ENCODE assay signal across 9 cellular contexts in the genomic region with DNA sequence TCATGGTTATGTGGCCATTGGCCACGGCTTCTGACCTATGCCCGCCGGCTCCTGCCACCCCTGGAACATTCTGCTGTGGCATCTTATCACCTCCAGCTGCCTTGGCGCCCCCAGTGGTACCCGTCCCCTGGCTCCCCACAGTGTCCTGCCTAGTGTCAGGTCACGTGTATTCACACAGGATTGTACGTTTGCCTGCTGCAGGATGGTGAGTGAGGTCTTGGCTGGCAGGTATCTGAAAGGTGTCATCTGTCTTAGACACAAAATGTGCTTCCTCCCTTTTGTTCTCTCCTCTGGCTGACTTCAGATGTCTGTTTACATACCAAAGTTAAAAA. TPM values are rescaled to one million over a fixed set of nuclear protein-coding genes. Genes with fewer than 3 reads are reported as not detected.
DNase-seq lines count a peak whose midpoint lies in the region; ATAC-seq and TF ChIP-seq lines count a peak whose summit lies in the region.
"Had no signal": no experiment of that assay in that cellular context is flagged by ENCODE, and none has a peak within 500 bp of the region (broad histone marks: within the 10 kb centered on the region; RNA-seq: fewer than 3 reads in every experiment).

No MANE protein-coding gene starts in this region.

- H3K4me2 ChIP-seq in GM23338 (no peak overlapping the region), fibroblast of lung (ENCODE audit: extremely low read depth, insufficient read depth, low read length) (no peak overlapping the region)

- H3K4me1 ChIP-seq in GM23338 (ENCODE audit: insufficient read depth) (no peaks in the 10 kb centered on the region), fibroblast of lung (ENCODE audit: control insufficient read depth, extremely low read depth, insufficient read depth, low read length) (no peaks in the 10 kb centered on the region), prostate gland (replicated peaks) (no peaks in the 10 kb centered on the region)
- H3K4me1 ChIP-seq: heart left ventricle had no signal

- H3K4me3 Mint-ChIP-seq in GM23338 (peak overlapping the region; percentile 38; the same call in 1 of the 3 replicates), activated B cell treated with CpG ODN at 0.5 μM for 24 hours (no peak overlapping the region)

- CTCF ChIA-PET in activated B cell treated with CpG ODN at 0.5 μM for 24 hours (lab: Charles Lee), result no interaction called here

- TF ChIP-seq CTCF in GM23338 (conservative IDR thresholded peaks at IDR 0.05; ENCODE audit: low read depth in 2 of 2), result no peak
- no peak for TF ChIP-seq CTCF in activated B cell treated with CpG ODN at 0.5 μM for 24 hours (IDR thresholded peaks at IDR 0.05)
- no peak for TF ChIP-seq CTCF in fibroblast of lung (conservative IDR thresholded peaks at IDR 0.05 in 1 of 2, IDR thresholded peaks at IDR 0.05 in 1 of 2; ENCODE audit: low read depth in 1 of 2, low read length in 2 of 2)
- TF ChIP-seq CTCF in prostate gland (IDR thresholded peaks at IDR 0.05), result no peak

- H3F3A ChIP-seq in GM23338 (replicated peaks; ENCODE audit: low read depth), result peaks cover 35% of the 10 kb centered on the region

- peaks cover 9% of the 10 kb centered on the region for H3K9me2 ChIP-seq in GM23338 (ENCODE audit: insufficient read depth)

- H3K36me3 Mint-ChIP-seq in GM23338 (ENCODE audit: low read depth) (peaks cover 83% of the 10 kb centered on the region), activated B cell treated with CpG ODN at 0.5 μM for 24 hours (ENCODE audit: low read depth) (peaks cover 73% of the 10 kb centered on the region)

- no peaks in the 10 kb centered on the region for H3K79me2 ChIP-seq in GM23338 (replicated peaks; ENCODE audit: insufficient read depth)
- no peaks in the 10 kb centered on the region for H3K79me2 ChIP-seq in fibroblast of lung (ENCODE audit: control insufficient read depth, insufficient read depth, low read length)

- POLR2A ChIA-PET in activated B cell treated with CpG ODN at 0.5 μM for 24 hours (lab: Charles Lee), result no interaction called here

- H3K27me3 ChIP-seq in GM23338 (ENCODE audit: insufficient read depth) (no peaks in the 10 kb centered on the region), fibroblast of lung (ENCODE audit: control insufficient read depth, insufficient read depth, low read length) (no peaks in the 10 kb centered on the region), prostate gland (replicated peaks; ENCODE audit: insufficient read depth) (no peaks in the 10 kb centered on the region)
- H3K27me3 ChIP-seq: heart left ventricle had no signal

- no peak overlapping the region for H3K9ac ChIP-seq in fibroblast of lung (ENCODE audit: insufficient read depth, low read length)

- peaks cover 41% of the 10 kb centered on the region for H3K9me3 Mint-ChIP-seq in GM23338
- no peaks in the 10 kb centered on the region for H3K9me3 Mint-ChIP-seq in activated B cell treated with CpG ODN at 0.5 μM for 24 hours

- peaks cover 13% of the 10 kb centered on the region for H3K9me3 ChIP-seq in fibroblast of lung (ENCODE audit: control insufficient read depth, insufficient read depth, low read depth, low read length)
- no peaks in the 10 kb centered on the region for H3K9me3 ChIP-seq in prostate gland

- no peak overlapping the region for H2AFZ ChIP-seq in GM23338
- H2AFZ ChIP-seq in fibroblast of lung (ENCODE audit: low read length), result no peak overlapping the region

- H3K27ac Mint-ChIP-seq in GM23338 (peak overlapping the region; percentile 100), activated B cell treated with CpG ODN at 0.5 μM for 24 hours (peak overlapping the region; percentile 74)

- H3K4me1 Mint-ChIP-seq in GM23338, result no peaks in the 10 kb centered on the region
- no peaks in the 10 kb centered on the region for H3K4me1 Mint-ChIP-seq in activated B cell treated with CpG ODN at 0.5 μM for 24 hours

- H4K20me1 ChIP-seq in GM23338 (replicated peaks; ENCODE audit: insufficient read depth), result no peaks in the 10 kb centered on the region
- H4K20me1 ChIP-seq in fibroblast of lung (ENCODE audit: control insufficient read depth, extremely low read depth, insufficient read depth, low read length), result no peaks in the 10 kb centered on the region

- H3K36me3 ChIP-seq in GM23338 (ENCODE audit: insufficient read depth) (peaks cover 17% of the 10 kb centered on the region), fibroblast of lung (ENCODE audit: control insufficient read depth, insufficient read depth, low read length) (peaks cover 19% of the 10 kb centered on the region), prostate gland (no peaks in the 10 kb centered on the region)

- H3K4me3 ChIP-seq in GM23338 (no peak overlapping the region), fibroblast of lung (replicated peaks in 1 of 4; ENCODE audit: control extremely low read depth in 1 of 4, insufficient read depth in 1 of 4, low read depth in 3 of 4, low read length in 4 of 4) (no peak overlapping the region), prostate gland (no peak overlapping the region)
- H3K4me3 ChIP-seq: heart left ventricle had no signal

- H3K27me3 Mint-ChIP-seq in GM23338 (ENCODE audit: insufficient read depth, low read depth, poor library complexity) (peaks cover 59% of the 10 kb centered on the region), activated B cell treated with CpG ODN at 0.5 μM for 24 hours (no peaks in the 10 kb centered on the region)

- intact Hi-C loops in activated B cell treated with CpG ODN at 0.5 μM for 24 hours (cut with micrococcal nuclease) (no loop called here), prostate gland (cut with DNase I) (no loop called here)

- ATAC-seq in GM23338 (no peak), activated B cell treated with CpG ODN at 0.5 μM for 24 hours (ENCODE audit: low read depth) (no peak), HG03442 (IDR thresholded peaks at IDR 0.05; ENCODE audit: unreplicated experiment) (no peak), GM18498 (IDR thresholded peaks at IDR 0.05; ENCODE audit: unreplicated experiment) (no peak)

- TF ChIP-seq POLR2A in prostate gland (IDR thresholded peaks at IDR 0.05), result no peak

- WGBS in prostate gland, result 37% methylated on average over 7 of the region's 7 CpGs

- H3K27ac ChIP-seq in GM23338 (ENCODE audit: low read depth) (peak overlapping the region; percentile 99), fibroblast of lung (ENCODE audit: insufficient read depth, low read length) (peak overlapping the region; percentile 85), prostate gland (peak overlapping the region; percentile 26 to 34)

- DNase-seq in GM23338 (ENCODE audit: low spot score) (no peak), activated B cell treated with CpG ODN at 0.5 μM for 24 hours (no peak), fibroblast of lung (ENCODE audit: low read depth in 2 of 2) (no peak), prostate gland (ENCODE audit: low spot score) (no peak), GM03348 (ENCODE audit: low spot score) (no peak), T1000 (lab: John Stamatoyannopoulos, UW) (no peak)
- DNase-seq: heart left ventricle had no signal

TF ChIP-seq in GM23338, 12 proteins besides CTCF, POLR2A, EP300 and RAD21:
- TF ChIP-seq ZNF331 (CRISPR knock-in tag; IDR thresholded peaks at IDR 0.05; ENCODE audit: low read depth) (no peak), EZH2 (IDR thresholded peaks at IDR 0.05; ENCODE audit: low read depth, unreplicated experiment) (no peak)

RNA-seq across cellular contexts. Expression of a gene that starts 24.9 kb away (rescaled TPM):
- 69.2 and 90.8 TPM in 2 replicates for total RNA-seq in GM23338 (2014; rRNA removed; shearing (Covaris generic))
- polyA plus RNA-seq in GM23338 (2016; fragmentation: Nextera tagmentation; extraction: Ambion mirVana) (62.5 and 63.3 TPM in 2 replicates), fibroblast of lung (2.1 and 7.4 TPM in 2 replicates)
- total RNA-seq in activated B cell treated with CpG ODN at 0.5 μM for 24 hours (0.32 and 0.47 TPM in 2 replicates), fibroblast of lung (1.3 and 3.6 TPM in 2 replicates), prostate gland (1 to 10 TPM; 5.3 to 7.7 TPM)
- polyA plus RNA-seq in fibroblast of lung (2012), result 2.8 and 11.0 TPM in 2 replicates
- polyA minus RNA-seq in fibroblast of lung (ENCODE audit: low replicate concordance), result 1.5 and 8.2 TPM in 2 replicates

RNA-seq across cellular contexts. Expression of a gene that starts 45.8 kb away (rescaled TPM):
- 83.5 and 89.9 TPM in 2 replicates for total RNA-seq in GM23338 (2014; rRNA removed; shearing (Covaris generic))
- polyA plus RNA-seq in GM23338 (2016; fragmentation: Nextera tagmentation; extraction: Ambion mirVana), result 98.9 and 105 TPM in 2 replicates
- total RNA-seq in activated B cell treated with CpG ODN at 0.5 μM for 24 hours, result 45.2 and 51.5 TPM in 2 replicates
- total RNA-seq in fibroblast of lung, result 68.8 and 102 TPM in 2 replicates
- polyA plus RNA-seq in fibroblast of lung, result 63.5 and 93.1 TPM in 2 replicates
- 69.9 and 108 TPM in 2 replicates for polyA plus RNA-seq in fibroblast of lung (2012)
- 68.0 and 85.1 TPM in 2 replicates for polyA minus RNA-seq in fibroblast of lung (ENCODE audit: low replicate concordance)
- 10 to 100 TPM; 63.9 to 79.9 TPM for total RNA-seq in prostate gland

Comparison
In these comparisons a context has a peak if more than half of its experiments do, and no peak if none do; other contexts are left out.
1. H3K27ac ChIP-seq: peak in every context shown above with its lines; median percentile 99 in GM23338; 85 in fibroblast of lung; 30 in prostate gland.